32 cellular contexts compared by ENCODE assay signal in genomic region chr6:24242924-24243323, GRCh38.
"Had no signal": no experiment of that assay in that cellular context is flagged by ENCODE, and none has a peak within 500 bp of the region (broad histone marks: within the 10 kb centered on the region; RNA-seq: fewer than 3 reads in every experiment).

No MANE protein-coding gene starts in this region.

- H3K4me3 ChIP-seq: adrenal gland, ascending aorta, body of pancreas, breast epithelium, cardiac muscle cell had no signal

- H3K27ac ChIP-seq: adrenal gland, ascending aorta, brain microvascular endothelial cell, breast epithelium, cardiac muscle cell had no signal

- ATAC-seq: activated naive CD4-positive, alpha-beta T cell treated with anti-CD3 and anti-CD28 coated beads, Interleukin-2, amount 50 U/mL, for 72 hours; activated naive CD8-positive, alpha-beta T cell treated with anti-CD3 and anti-CD28 coated beads, Interleukin-2, amount 50 U/mL, for 24 hours; activated T-cell treated with anti-CD3 and anti-CD28 coated beads, Interleukin-2, amount 50 U/mL, for 4 hours; activated T-cell treated with anti-CD3 and anti-CD28 coated beads, Interleukin-2, amount 50 U/mL, for 72 hours; activated T-helper 17 cell treated with anti-CD3 and anti-CD28 coated beads, Interleukin-2, amount 50 U/mL, for 72 hours; body of pancreas had no signal

- H3K9me3 ChIP-seq: adrenal gland, ascending aorta, body of pancreas, breast epithelium had no signal

- DNase-seq: activated effector memory CD4-positive, alpha-beta T cell treated with anti-CD3 and anti-CD28 coated beads, Interleukin-2, amount 50 U/mL, for 16 hours; activated effector memory CD4-positive, alpha-beta T cell treated with Interleukin-2 at 50 U/mL for 16 hours; activated gamma-delta T cell; activated gamma-delta T cell treated with Interleukin-2 at 50 U/mL for 16 hours; activated naive CD4-positive, alpha-beta T cell; activated naive CD4-positive, alpha-beta T cell treated with anti-CD3 and anti-CD28 coated beads for 36 hours; activated naive CD4-positive, alpha-beta T cell treated with anti-CD3 and anti-CD28 coated beads, Interleukin-2, amount 10 ng/mL, durations not matched to agents 7 days and 5 days; activated naive CD4-positive, alpha-beta T cell treated with anti-CD3 and anti-CD28 coated beads, Interleukin-2, amount 50 U/mL, for 16 hours; activated naive CD4-positive, alpha-beta T cell treated with Interleukin-2 at 50 U/mL for 16 hours; activated naive CD8-positive, alpha-beta T cell treated with anti-CD3 and anti-CD28 coated beads for 36 hours; activated naive CD8-positive, alpha-beta T cell treated with anti-CD3 and anti-CD28 coated beads, Interleukin-2, amount 10 ng/mL, durations not matched to agents 7 days and 5 days; activated naive CD8-positive, alpha-beta T cell treated with anti-CD3 and anti-CD28 coated beads, Interleukin-2, amount 50 U/mL, for 24 hours; activated T-cell treated with anti-CD3 and anti-CD28 coated beads, Interleukin-2, amount 50 U/mL, for 1 hour; activated T-cell treated with anti-CD3 and anti-CD28 coated beads, Interleukin-2, amount 50 U/mL, for 24 hours; activated T-cell treated with anti-CD3 and anti-CD28 coated beads, Interleukin-2, amount 50 U/mL, for 4 hours; activated T-cell treated with anti-CD3 and anti-CD28 coated beads, Interleukin-2, amount 50 U/mL, for 48 hours; activated T-cell treated with anti-CD3 and anti-CD28 coated beads, Interleukin-2, amount 50 U/mL, for 72 hours; adrenal gland; amniotic stem cell; amygdala; anterior cingulate cortex; aorta; body of pancreas; brain microvascular endothelial cell; caudate nucleus; central memory CD4-positive, alpha-beta T cell; cerebellar nuclear complex had no signal

- H3K27me3 ChIP-seq: adrenal gland, ascending aorta, body of pancreas, brain microvascular endothelial cell, breast epithelium, cardiac muscle cell had no signal

- H3K4me1 ChIP-seq: adrenal gland, ascending aorta, breast epithelium had no signal

- H3K36me3 ChIP-seq: adrenal gland, ascending aorta, brain microvascular endothelial cell, breast epithelium, cardiac muscle cell had no signal
